ENCODE assay signal across 20 cellular contexts in the genomic region with DNA sequence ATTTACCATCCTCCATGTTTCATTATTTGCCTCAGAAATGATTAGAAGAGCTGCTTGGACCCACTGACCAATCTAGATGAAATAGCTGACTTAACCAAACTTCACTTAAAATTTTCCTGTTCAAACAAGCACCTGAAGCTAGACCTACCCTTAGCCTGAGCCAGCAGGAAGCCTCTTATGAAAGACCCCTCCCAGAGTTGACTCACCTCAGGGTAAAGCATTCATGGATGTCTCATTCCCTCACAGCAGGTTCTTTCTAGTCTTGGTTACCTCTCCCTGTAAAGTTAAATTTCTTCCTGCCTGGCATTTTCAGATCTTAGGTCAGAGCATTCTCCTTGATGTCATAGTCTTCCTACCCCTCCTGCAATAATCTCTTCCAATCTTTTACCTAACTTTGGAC.
"Had no signal": no experiment of that assay in that cellular context is flagged by ENCODE, and none has a peak within 500 bp of the region (broad histone marks: within the 10 kb centered on the region; RNA-seq: fewer than 3 reads in every experiment).

No MANE protein-coding gene starts in this region.

- H3K27me3 Mint-ChIP-seq: activated B cell treated with CpG ODN at 0.5 μM for 24 hours; activated CD4-positive, alpha-beta memory T cell treated with anti-CD3 and anti-CD28 coated beads, Interleukin-2, amount 10 ng/mL, durations not matched to agents 7 days and 5 days; activated CD8-positive, alpha-beta memory T cell treated with anti-CD3 and anti-CD28 coated beads, Interleukin-2, amount 10 ng/mL, durations not matched to agents 7 days and 5 days; activated naive CD8-positive, alpha-beta T cell; naive thymus-derived CD4-positive, alpha-beta T cell; progenitor cell of endocrine pancreas had no signal

- H3K27ac ChIP-seq: cardiac muscle cell, neural progenitor cell, right atrium auricular region, testis, upper lobe of left lung had no signal

- H3K4me2 ChIP-seq: neural progenitor cell had no signal

- H3K9me3 ChIP-seq: testis, upper lobe of left lung had no signal

- H3K36me3 ChIP-seq: cardiac muscle cell, neural progenitor cell, right atrium auricular region, upper lobe of left lung had no signal

- H3K27ac Mint-ChIP-seq: activated B cell treated with CpG ODN at 0.5 μM for 24 hours; activated CD4-positive, alpha-beta memory T cell treated with anti-CD3 and anti-CD28 coated beads, Interleukin-2, amount 10 ng/mL, durations not matched to agents 7 days and 5 days; activated CD8-positive, alpha-beta memory T cell treated with anti-CD3 and anti-CD28 coated beads, Interleukin-2, amount 10 ng/mL, durations not matched to agents 7 days and 5 days; activated naive CD8-positive, alpha-beta T cell; naive thymus-derived CD4-positive, alpha-beta T cell; neural progenitor cell; progenitor cell of endocrine pancreas; stimulated activated effector memory CD8-positive, alpha-beta T cell treated with anti-CD3 and anti-CD28 coated beads, Interleukin-12 subunit alpha, Interleukin-12 subunit beta, amount 100 ng/mL, for 72 hours had no signal

- H3K4me3 ChIP-seq: cardiac muscle cell, neural progenitor cell, right atrium auricular region, testis, upper lobe of left lung had no signal

- DNase-seq: activated B cell treated with CpG ODN at 0.5 μM for 24 hours; activated CD4-positive, alpha-beta memory T cell treated with anti-CD3 and anti-CD28 coated beads, Interleukin-2, amount 10 ng/mL, durations not matched to agents 7 days and 5 days; activated CD4-positive, alpha-beta T cell treated with anti-CD3 and anti-CD28 coated beads for 48 hours; activated CD8-positive, alpha-beta memory T cell treated with anti-CD3 and anti-CD28 coated beads, Interleukin-2, amount 10 ng/mL, durations not matched to agents 7 days and 5 days; dermis blood vessel endothelial cell; effector memory CD4-positive, alpha-beta T cell; foreskin fibroblast; kidney glomerular epithelial cell; naive thymus-derived CD4-positive, alpha-beta T cell; stimulated activated CD4-positive, alpha-beta T cell treated with anti-CD3 and anti-CD28 coated beads, Interleukin-15, amount 100 ng/mL, for 24 hours; stimulated activated CD4-positive, alpha-beta T cell treated with anti-CD3 and anti-CD28 coated beads, Interleukin-4, amount 100 ng/mL, for 1 hour; T-helper 9 cell; testis; upper lobe of left lung had no signal

- H3K9me3 Mint-ChIP-seq: neural progenitor cell had no signal

- H3K9ac ChIP-seq: neural progenitor cell had no signal

- H3K36me3 Mint-ChIP-seq: activated CD8-positive, alpha-beta memory T cell treated with anti-CD3 and anti-CD28 coated beads, Interleukin-2, amount 10 ng/mL, durations not matched to agents 7 days and 5 days; activated naive CD8-positive, alpha-beta T cell; naive thymus-derived CD4-positive, alpha-beta T cell; neural progenitor cell; stimulated activated effector memory CD8-positive, alpha-beta T cell treated with anti-CD3 and anti-CD28 coated beads, Interleukin-12 subunit alpha, Interleukin-12 subunit beta, amount 100 ng/mL, for 72 hours had no signal

- H3K4me1 ChIP-seq: neural progenitor cell, right atrium auricular region, testis, upper lobe of left lung had no signal

- ATAC-seq: activated CD8-positive, alpha-beta memory T cell treated with anti-CD3 and anti-CD28 coated beads, Interleukin-2, amount 10 ng/mL, durations not matched to agents 7 days and 5 days; naive thymus-derived CD4-positive, alpha-beta T cell; stimulated activated effector memory CD8-positive, alpha-beta T cell treated with anti-CD3 and anti-CD28 coated beads, Interleukin-12 subunit alpha, Interleukin-12 subunit beta, amount 100 ng/mL, for 72 hours had no signal

- H3K4me1 Mint-ChIP-seq: activated B cell treated with CpG ODN at 0.5 μM for 24 hours; activated CD4-positive, alpha-beta memory T cell treated with anti-CD3 and anti-CD28 coated beads, Interleukin-2, amount 10 ng/mL, durations not matched to agents 7 days and 5 days; activated CD8-positive, alpha-beta memory T cell treated with anti-CD3 and anti-CD28 coated beads, Interleukin-2, amount 10 ng/mL, durations not matched to agents 7 days and 5 days; naive thymus-derived CD4-positive, alpha-beta T cell; neural progenitor cell; stimulated activated effector memory CD8-positive, alpha-beta T cell treated with anti-CD3 and anti-CD28 coated beads, Interleukin-12 subunit alpha, Interleukin-12 subunit beta, amount 100 ng/mL, for 72 hours had no signal

- H3K27me3 ChIP-seq: neural progenitor cell, right atrium auricular region, testis, upper lobe of left lung had no signal

- H2AFZ ChIP-seq: neural progenitor cell had no signal

- H3K4me3 Mint-ChIP-seq: activated B cell treated with CpG ODN at 0.5 μM for 24 hours; activated CD4-positive, alpha-beta memory T cell treated with anti-CD3 and anti-CD28 coated beads, Interleukin-2, amount 10 ng/mL, durations not matched to agents 7 days and 5 days; activated CD8-positive, alpha-beta memory T cell treated with anti-CD3 and anti-CD28 coated beads, Interleukin-2, amount 10 ng/mL, durations not matched to agents 7 days and 5 days; activated naive CD8-positive, alpha-beta T cell; naive thymus-derived CD4-positive, alpha-beta T cell; neural progenitor cell; stimulated activated effector memory CD8-positive, alpha-beta T cell treated with anti-CD3 and anti-CD28 coated beads, Interleukin-12 subunit alpha, Interleukin-12 subunit beta, amount 100 ng/mL, for 72 hours had no signal
